1 cellular context compared by ENCODE assay signal in the genomic region with DNA sequence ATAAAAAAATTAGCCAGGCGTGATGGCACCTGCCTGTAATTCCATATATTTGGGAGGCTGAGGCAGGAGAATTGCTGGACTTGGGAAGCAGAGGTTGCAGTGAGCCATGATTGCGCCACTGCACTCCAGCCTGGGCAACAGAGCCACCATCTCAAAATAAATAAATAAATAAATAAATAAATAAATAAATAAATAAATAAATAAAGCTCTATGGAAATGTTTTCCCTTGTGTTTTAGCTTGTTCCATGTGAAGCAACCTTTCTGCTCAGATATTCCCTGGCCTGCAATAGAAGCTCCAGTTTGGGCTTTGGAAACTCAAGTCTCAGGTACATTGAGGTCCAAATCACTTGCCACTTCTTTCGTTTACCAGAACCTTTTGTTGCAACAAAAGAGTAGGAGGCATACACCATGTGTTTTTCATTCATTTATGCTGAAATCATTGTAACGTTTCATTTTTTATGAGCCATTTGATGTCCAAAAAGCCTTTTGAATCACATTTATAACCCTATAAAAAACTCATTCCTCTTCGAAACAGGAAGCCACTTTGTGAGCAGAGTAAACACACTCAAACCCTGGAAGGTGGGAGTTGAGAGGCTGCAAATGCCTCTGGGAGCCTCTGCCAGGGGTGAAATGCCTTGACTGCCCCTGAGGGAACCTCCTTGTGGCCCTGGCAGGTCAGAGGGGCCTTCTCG.
TF ChIP-seq lines count a peak whose summit lies in the region.

No MANE protein-coding gene starts in this region.

TF ChIP-seq in HEK293, 187 proteins besides CTCF, POLR2A, EP300 and RAD21 (continued from another document):
- TF ChIP-seq, protein P1, sequence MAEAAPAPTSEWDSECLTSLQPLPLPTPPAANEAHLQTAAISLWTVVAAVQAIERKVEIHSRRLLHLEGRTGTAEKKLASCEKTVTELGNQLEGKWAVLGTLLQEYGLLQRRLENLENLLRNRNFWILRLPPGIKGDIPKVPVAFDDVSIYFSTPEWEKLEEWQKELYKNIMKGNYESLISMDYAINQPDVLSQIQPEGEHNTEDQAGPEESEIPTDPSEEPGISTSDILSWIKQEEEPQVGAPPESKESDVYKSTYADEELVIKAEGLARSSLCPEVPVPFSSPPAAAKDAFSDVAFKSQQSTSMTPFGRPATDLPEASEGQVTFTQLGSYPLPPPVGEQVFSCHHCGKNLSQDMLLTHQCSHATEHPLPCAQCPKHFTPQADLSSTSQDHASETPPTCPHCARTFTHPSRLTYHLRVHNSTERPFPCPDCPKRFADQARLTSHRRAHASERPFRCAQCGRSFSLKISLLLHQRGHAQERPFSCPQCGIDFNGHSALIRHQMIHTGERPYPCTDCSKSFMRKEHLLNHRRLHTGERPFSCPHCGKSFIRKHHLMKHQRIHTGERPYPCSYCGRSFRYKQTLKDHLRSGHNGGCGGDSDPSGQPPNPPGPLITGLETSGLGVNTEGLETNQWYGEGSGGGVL (tag by site-specific recombination; IDR thresholded peaks at IDR 0.05): no peak
- TF ChIP-seq KLF9 (tag by site-specific recombination; IDR thresholded peaks at IDR 0.05; ENCODE audit: low read depth): no peak
- peak; percentile 97 for TF ChIP-seq ZNF426 (tag by site-specific recombination; IDR thresholded peaks at IDR 0.05)
TF ChIP-seq in HEK293: peak in this region for 53.
